10 cellular contexts compared by ENCODE assay signal in the genomic region with DNA sequence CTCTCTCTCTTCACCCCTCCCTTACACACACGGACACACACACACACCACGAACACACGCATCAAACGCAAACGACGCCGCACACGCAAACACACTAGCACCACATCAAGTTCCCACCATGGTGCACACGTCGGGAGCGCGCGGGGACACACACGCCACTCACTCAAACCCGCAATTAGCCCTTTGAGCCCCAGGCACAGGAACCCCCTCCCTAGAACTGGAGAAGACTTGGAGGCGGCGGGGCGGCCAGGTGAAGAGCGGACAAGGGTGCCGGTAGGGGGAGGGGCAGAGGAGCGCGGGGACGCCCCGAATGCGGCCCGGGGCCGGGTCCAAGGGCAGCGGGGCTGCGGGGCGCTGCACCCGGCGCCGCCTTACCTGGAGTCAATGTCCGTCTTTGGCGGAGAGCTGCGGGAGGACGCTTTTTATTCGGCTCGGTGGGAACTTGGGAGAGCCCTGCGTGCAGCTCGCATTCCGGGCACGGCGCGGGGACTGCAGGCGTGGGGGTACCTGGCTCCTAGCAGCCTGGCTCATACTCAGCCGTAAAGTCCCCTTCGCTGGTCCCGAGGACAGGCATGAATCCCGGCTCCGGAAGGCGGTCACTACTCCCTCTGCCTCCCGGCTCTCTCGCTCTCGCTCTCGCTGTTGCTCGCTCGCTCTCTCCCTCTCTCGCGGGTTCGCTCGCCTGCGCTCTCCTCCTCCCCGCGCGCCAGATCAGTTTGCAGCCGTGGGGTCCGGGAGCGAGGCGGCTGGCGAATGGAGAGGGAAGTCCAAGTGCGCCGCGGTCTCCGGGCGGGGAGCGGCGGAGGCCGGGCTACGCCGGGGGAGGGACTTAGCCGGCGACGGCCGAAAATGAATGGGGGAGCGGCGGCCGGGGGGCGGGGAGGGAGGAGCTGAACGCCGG. TPM values are rescaled to one million over a fixed set of nuclear protein-coding genes. Genes with fewer than 3 reads are reported as not detected.
DNase-seq lines count a peak whose midpoint lies in the region; ATAC-seq and TF ChIP-seq lines count a peak whose summit lies in the region.
"Had no signal": no experiment of that assay in that cellular context is flagged by ENCODE, and none has a peak within 500 bp of the region (broad histone marks: within the 10 kb centered on the region; RNA-seq: fewer than 3 reads in every experiment).

A gene with protein sequence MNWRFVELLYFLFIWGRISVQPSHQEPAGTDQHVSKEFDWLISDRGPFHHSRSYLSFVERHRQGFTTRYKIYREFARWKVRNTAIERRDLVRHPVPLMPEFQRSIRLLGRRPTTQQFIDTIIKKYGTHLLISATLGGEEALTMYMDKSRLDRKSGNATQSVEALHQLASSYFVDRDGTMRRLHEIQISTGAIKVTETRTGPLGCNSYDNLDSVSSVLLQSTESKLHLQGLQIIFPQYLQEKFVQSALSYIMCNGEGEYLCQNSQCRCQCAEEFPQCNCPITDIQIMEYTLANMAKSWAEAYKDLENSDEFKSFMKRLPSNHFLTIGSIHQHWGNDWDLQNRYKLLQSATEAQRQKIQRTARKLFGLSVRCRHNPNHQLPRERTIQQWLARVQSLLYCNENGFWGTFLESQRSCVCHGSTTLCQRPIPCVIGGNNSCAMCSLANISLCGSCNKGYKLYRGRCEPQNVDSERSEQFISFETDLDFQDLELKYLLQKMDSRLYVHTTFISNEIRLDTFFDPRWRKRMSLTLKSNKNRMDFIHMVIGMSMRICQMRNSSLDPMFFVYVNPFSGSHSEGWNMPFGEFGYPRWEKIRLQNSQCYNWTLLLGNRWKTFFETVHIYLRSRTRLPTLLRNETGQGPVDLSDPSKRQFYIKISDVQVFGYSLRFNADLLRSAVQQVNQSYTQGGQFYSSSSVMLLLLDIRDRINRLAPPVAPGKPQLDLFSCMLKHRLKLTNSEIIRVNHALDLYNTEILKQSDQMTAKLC (minus strand): TSS at position 755 of the 901 bp plus-strand sequence. CDS start 56,080 bp downstream, outside the sequence.

- H3K36me3 ChIP-seq in iPS-18a (ENCODE audit: control insufficient read depth, low read depth, low read length): no peaks in the 10 kb centered on the region
- H3K36me3 ChIP-seq: BLaER1 treated with 17β-estradiol and CSF1 and Interleukin-3, amounts not matched to agents 10 nM and 100 nM; Peyer's patch had no signal

- no peak for ATAC-seq in activated CD4-positive, alpha-beta T cell treated with anti-CD3 and anti-CD28 coated beads for 36 hours
- no peak for ATAC-seq in GM18867 (IDR thresholded peaks at IDR 0.05; ENCODE audit: unreplicated experiment)

- H3K27ac Mint-ChIP-seq in activated CD4-positive, alpha-beta T cell treated with anti-CD3 and anti-CD28 coated beads for 36 hours: no peak within 1 kb of the TSS
- H3K27ac Mint-ChIP-seq in activated CD4-positive, alpha-beta T cell treated with anti-CD3 and anti-CD28 coated beads, Interleukin-2, amount 10 ng/mL, durations not matched to agents 24 days and 14 days: no peak within 1 kb of the TSS

- peak; percentile 7 for DNase-seq in activated CD4-positive, alpha-beta T cell treated with anti-CD3 and anti-CD28 coated beads for 36 hours
- no peak for DNase-seq in activated CD4-positive, alpha-beta T cell treated with anti-CD3 and anti-CD28 coated beads, Interleukin-2, amount 10 ng/mL, durations not matched to agents 24 days and 14 days
- peak; percentile 20 for DNase-seq in astrocyte of the cerebellum (ENCODE audit: low read depth)
- DNase-seq in GM13976 (ENCODE audit: low spot score): no peak
- no peak for DNase-seq in A172 (ENCODE audit: low spot score)

- H3K27me3 Mint-ChIP-seq in activated CD4-positive, alpha-beta T cell treated with anti-CD3 and anti-CD28 coated beads for 36 hours: peaks cover 31% of the 10 kb centered on the region
- H3K27me3 Mint-ChIP-seq in activated CD4-positive, alpha-beta T cell treated with anti-CD3 and anti-CD28 coated beads, Interleukin-2, amount 10 ng/mL, durations not matched to agents 24 days and 14 days: peaks cover 32% of the 10 kb centered on the region

- peaks cover 38% of the 10 kb centered on the region for H3K4me1 ChIP-seq in iPS-18a (ENCODE audit: control insufficient read depth, low read depth, low read length)
- H3K4me1 ChIP-seq: BLaER1 treated with 17β-estradiol and CSF1 and Interleukin-3, amounts not matched to agents 10 nM and 100 nM had no signal

- H3K9me3 Mint-ChIP-seq in activated CD4-positive, alpha-beta T cell treated with anti-CD3 and anti-CD28 coated beads for 36 hours (ENCODE audit: low read depth): peaks cover 15% of the 10 kb centered on the region
- H3K9me3 Mint-ChIP-seq in activated CD4-positive, alpha-beta T cell treated with anti-CD3 and anti-CD28 coated beads, Interleukin-2, amount 10 ng/mL, durations not matched to agents 24 days and 14 days: peaks cover 11% of the 10 kb centered on the region

- H3K9me3 ChIP-seq in iPS-18a (ENCODE audit: control insufficient read depth, low read depth, low read length): no peaks in the 10 kb centered on the region
- H3K9me3 ChIP-seq: Peyer's patch had no signal

- in situ Hi-C loops in astrocyte of the cerebellum (cut with HindIII; ENCODE audit: low sequenced_read_pairs): no loop called here
- in situ Hi-C loops in GM13976 (cut with MboI; ENCODE audit: low sequenced_read_pairs, unreplicated experiment): no loop called here

- H3K9ac ChIP-seq in iPS-18a (ENCODE audit: low read length): peak within 1 kb of the TSS; percentile 63
- H3K9ac ChIP-seq: BLaER1 treated with 17β-estradiol and CSF1 and Interleukin-3, amounts not matched to agents 10 nM and 100 nM had no signal

- peaks cover 3% of the 10 kb centered on the region for H3K4me1 Mint-ChIP-seq in activated CD4-positive, alpha-beta T cell treated with anti-CD3 and anti-CD28 coated beads for 36 hours
- no peaks in the 10 kb centered on the region for H3K4me1 Mint-ChIP-seq in activated CD4-positive, alpha-beta T cell treated with anti-CD3 and anti-CD28 coated beads, Interleukin-2, amount 10 ng/mL, durations not matched to agents 24 days and 14 days

- no peak within 1 kb of the TSS for H3K4me3 Mint-ChIP-seq in activated CD4-positive, alpha-beta T cell treated with anti-CD3 and anti-CD28 coated beads for 36 hours
- H3K4me3 Mint-ChIP-seq in activated CD4-positive, alpha-beta T cell treated with anti-CD3 and anti-CD28 coated beads, Interleukin-2, amount 10 ng/mL, durations not matched to agents 24 days and 14 days: no peak within 1 kb of the TSS

- CTCF ChIA-PET in activated CD4-positive, alpha-beta T cell treated with anti-CD3 and anti-CD28 coated beads for 36 hours (lab: Charles Lee): no interaction called here

- peaks cover 41% of the 10 kb centered on the region for H3K27me3 ChIP-seq in iPS-18a (ENCODE audit: control insufficient read depth, insufficient read depth, low read length)
- H3K27me3 ChIP-seq: BLaER1 treated with 17β-estradiol and CSF1 and Interleukin-3, amounts not matched to agents 10 nM and 100 nM had no signal

- POLR2A ChIA-PET in activated CD4-positive, alpha-beta T cell treated with anti-CD3 and anti-CD28 coated beads for 36 hours (lab: Charles Lee): no interaction called here

- peaks cover 5% of the 10 kb centered on the region for H3K36me3 Mint-ChIP-seq in activated CD4-positive, alpha-beta T cell treated with anti-CD3 and anti-CD28 coated beads for 36 hours (ENCODE audit: low read depth)
- no peaks in the 10 kb centered on the region for H3K36me3 Mint-ChIP-seq in activated CD4-positive, alpha-beta T cell treated with anti-CD3 and anti-CD28 coated beads, Interleukin-2, amount 10 ng/mL, durations not matched to agents 24 days and 14 days (ENCODE audit: low read depth)

- intact Hi-C loops in activated CD4-positive, alpha-beta T cell treated with anti-CD3 and anti-CD28 coated beads for 36 hours (cut with DNase I, micrococcal nuclease): loop anchor here in 1 of 2 experiments (10.0 kb wide), 1 partner anchor 1724 kb away; no protein-coding TSS in a partner anchor
- intact Hi-C loops in activated CD4-positive, alpha-beta T cell treated with anti-CD3 and anti-CD28 coated beads, Interleukin-2, amount 10 ng/mL, durations not matched to agents 24 days and 14 days (cut with micrococcal nuclease): no loop called here

- H3K27ac ChIP-seq in iPS-18a (ENCODE audit: low read length) (no peak within 1 kb of the TSS), skin epidermis (no peak within 1 kb of the TSS)
- H3K27ac ChIP-seq: BLaER1 treated with 17β-estradiol and CSF1 and Interleukin-3, amounts not matched to agents 10 nM and 100 nM; Peyer's patch had no signal

- no peak for TF ChIP-seq CTCF in astrocyte of the cerebellum (IDR thresholded peaks at IDR 0.05; ENCODE audit: low read depth, low read length, missing control alignments)
- no peak for TF ChIP-seq CTCF in GM13976 (IDR thresholded peaks at IDR 0.05; ENCODE audit: borderline replicate concordance, control extremely low read depth, extremely low read depth, insufficient read depth, missing control alignments)

- H3K4me3 ChIP-seq in astrocyte of the cerebellum (ENCODE audit: low read depth, low read length) (peak within 1 kb of the TSS; percentile 48), iPS-18a (ENCODE audit: low read length) (peak within 1 kb of the TSS; percentile 94), skin epidermis (peak within 1 kb of the TSS; percentile 9 to 39 (median 31))
- H3K4me3 ChIP-seq: BLaER1 treated with 17β-estradiol and CSF1 and Interleukin-3, amounts not matched to agents 10 nM and 100 nM had no signal

RNA-seq across cellular contexts. Expression of the gene that starts here (rescaled TPM):
- not detected for total RNA-seq in activated CD4-positive, alpha-beta T cell treated with anti-CD3 and anti-CD28 coated beads for 36 hours
- total RNA-seq in activated CD4-positive, alpha-beta T cell treated with anti-CD3 and anti-CD28 coated beads, Interleukin-2, amount 10 ng/mL, durations not matched to agents 24 days and 14 days: not detected in 2 replicates
- not detected in 2 replicates for total RNA-seq in A172 (2014; rRNA removed; shearing (Covaris generic))

Comparison
In these comparisons a context has a peak if more than half of its experiments do, and no peak if none do; other contexts are left out.
1. Peak in DNase-seq in activated CD4-positive, alpha-beta T cell treated with anti-CD3 and anti-CD28 coated beads for 36 hours; RNA of the gene not detected or under 1 TPM.
2. H3K4me3 ChIP-seq: peak in every context shown above with its lines; median percentile 94 in iPS-18a; 48 in astrocyte of the cerebellum; 31 in skin epidermis.